ENCODE assay signal across 1 cellular context in genomic region chr15:101158166-101159095, GRCh38.
TF ChIP-seq lines count a peak whose summit lies in the region.

No MANE protein-coding gene starts in this region.

TF ChIP-seq in IMR-90, 13 proteins besides CTCF, POLR2A, EP300 and RAD21 (continued from another document):
- TF ChIP-seq BHLHE40 (IDR thresholded peaks at IDR 0.05; ENCODE audit: low read depth, low read length) (no peak), RFX5 (IDR thresholded peaks at IDR 0.05; ENCODE audit: low read depth, low read length) (no peak), FOS (IDR thresholded peaks at IDR 0.05; ENCODE audit: low read depth, low read length) (no peak), SMC3 (IDR thresholded peaks at IDR 0.05; ENCODE audit: low read depth, low read length) (no peak), NFE2L2 (IDR thresholded peaks at IDR 0.05; ENCODE audit: low read depth, low read length) (no peak), CHD1 (IDR thresholded peaks at IDR 0.05; ENCODE audit: low read depth, low read length) (no peak), MAFK (IDR thresholded peaks at IDR 0.05; ENCODE audit: low read depth, low read length) (no peak), RCOR1 (IDR thresholded peaks at IDR 0.05; ENCODE audit: insufficient replicate concordance, low read length) (no peak), MXI1 (IDR thresholded peaks at IDR 0.05; ENCODE audit: borderline replicate concordance, low read depth, low read length) (no peak), MAZ (IDR thresholded peaks at IDR 0.05; ENCODE audit: borderline replicate concordance, low read depth, low read length) (no peak)
TF ChIP-seq in IMR-90: peak in this region for 0.
